23 cellular contexts compared by ENCODE assay signal in genomic region chr5:3123763-3124157, GRCh38.
A peak's percentile ranks its signal among the peaks of the same experiment; 100 is the strongest.
DNase-seq lines count a peak whose midpoint lies in the region; ATAC-seq, FAIRE-seq and TF ChIP-seq lines count a peak whose summit lies in the region.
"Had no signal": no experiment of that assay in that cellular context is flagged by ENCODE, and none has a peak within 500 bp of the region (broad histone marks: within the 10 kb centered on the region; RNA-seq: fewer than 3 reads in every experiment).

No MANE protein-coding gene starts in this region.

- no peaks in the 10 kb centered on the region for H4K20me1 ChIP-seq in H1 (replicated peaks in 1 of 2; ENCODE audit: control insufficient read depth in 1 of 2, insufficient read depth in 2 of 2, low read length in 2 of 2)

- no peak overlapping the region for H2BK120ac ChIP-seq in H1 (replicated peaks; ENCODE audit: low read depth, low read length)

- no peak overlapping the region for H3K4ac ChIP-seq in H1 (replicated peaks; ENCODE audit: insufficient read length, low read depth, low read length)

- no peak overlapping the region for H3K4me3 Mint-ChIP-seq in chondrocyte (ENCODE audit: unreplicated experiment)
- H3K4me3 Mint-ChIP-seq: CD4-positive, CD25-positive, alpha-beta regulatory T cell; CD8-positive, alpha-beta memory T cell had no signal

- DNase-seq in H1 (ENCODE audit: low read depth in 1 of 2, low spot score in 2 of 2) = no peak
- DNase-seq in chondrocyte (ENCODE audit: low spot score) = no peak
- DNase-seq: ACHN; BE2C; C1 segment of cervical spinal cord; CD4-positive, CD25-positive, alpha-beta regulatory T cell; CD8-positive, alpha-beta memory T cell; COR-L47; DMS153; DMS79; GDM1; GOT3; HCEC 1CT; KG1 had no signal

- CTCF ChIA-PET in H1 (lab: Charles Lee; ENCODE audit: partially characterized antibody) = interaction anchor here (1.1 kb wide), 1 partner anchor 22 kb away, joined by 3 read pairs; no protein-coding TSS in a partner anchor

- no peak overlapping the region for H2AK5ac ChIP-seq in H1 (ENCODE audit: low read depth, low read length)

- H3K23ac ChIP-seq in H1 (ENCODE audit: insufficient read length) = no peak overlapping the region

- no peak overlapping the region for H2BK5ac ChIP-seq in H1 (ENCODE audit: low read depth, low read length)

- 3% methylated on average over 1 of the region's 1 CpG; no CpG with 5 or more reads in 1 of the 2 experiments for WGBS in H1 (ENCODE audit: extremely low coverage in 1 of 2, insufficient coverage in 1 of 2, insufficient read length in 1 of 2, insufficient replicate concordance in 2 of 2, low coverage in 1 of 2, low lambda C conversion rate in 2 of 2, missing lambda C conversion rate in 1 of 2), 2 experiments

- no peaks in the 10 kb centered on the region for H3K36me3 ChIP-seq in HUES48 (ENCODE audit: control insufficient read depth, insufficient read depth, low read length)
- no peaks in the 10 kb centered on the region for H3K36me3 ChIP-seq in H1 (ENCODE audit: control insufficient read depth in 2 of 4, insufficient read depth in 4 of 4, low read length in 3 of 4)
- H3K36me3 ChIP-seq: BE2C had no signal

- peak overlapping the region; percentile 10 to 62; a peak in 2 of 4 replicates for H3K4me2 ChIP-seq in H1 (ENCODE audit: insufficient read depth in 1 of 2, low read depth in 2 of 2, low read length in 2 of 2)

- no peak overlapping the region for H2BK15ac ChIP-seq in H1 (ENCODE audit: low read length)

- no peak overlapping the region for H3K14ac ChIP-seq in H1 (ENCODE audit: insufficient read length)

- no peak for TF ChIP-seq CTCF in H1 (IDR thresholded peaks at IDR 0.05; ENCODE audit: control extremely low read depth in 1 of 3, insufficient read depth in 1 of 3, low read depth in 1 of 3, low read length in 3 of 3)
- no peak for TF ChIP-seq CTCF in chondrocyte (IDR thresholded peaks at IDR 0.05)

- H3K27me3 ChIP-seq in HUES48 (ENCODE audit: control insufficient read depth, insufficient read depth, low read length) (peaks cover 35% of the 10 kb centered on the region), H1 (replicated peaks in 1 of 4; ENCODE audit: control insufficient read depth in 3 of 4, extremely low read depth in 1 of 4, insufficient read depth in 3 of 4, low read length in 3 of 4) (peaks cover 5 to 42% (median 32%) of the 10 kb centered on the region in 4 experiments)
- H3K27me3 ChIP-seq: BE2C had no signal

- no peak overlapping the region for H2BK20ac ChIP-seq in H1 (ENCODE audit: low read length)

- H2AFZ ChIP-seq in H1 (ENCODE audit: low read length) = no peak overlapping the region

- H3K4me3 ChIP-seq in HUES48 (ENCODE audit: low read depth, low read length) (peak overlapping the region; percentile 12; the same call in 1 of the 2 replicates), H1 (ENCODE audit: extremely low read depth in 1 of 4, insufficient read depth in 2 of 4, low read depth in 3 of 4, low read length in 4 of 4) (peak overlapping the region in 1 of 4 experiments; percentile 29; a peak in 1 of 8 replicates)

- no peaks in the 10 kb centered on the region; the same call in 1 of the 2 replicates for H3K23me2 ChIP-seq in H1 (ENCODE audit: low read depth, low read length)

- H3K9ac ChIP-seq in HUES48 (ENCODE audit: low read depth, low read length) = no peak overlapping the region
- H3K9ac ChIP-seq in H1 (replicated peaks in 1 of 4; ENCODE audit: extremely low read depth in 1 of 4, low read depth in 3 of 4, low read length in 3 of 4) = no peak overlapping the region

- H2BK12ac ChIP-seq in H1 (ENCODE audit: low read depth, low read length) = no peak overlapping the region

- no peak for TF ChIP-seq POLR2A in H1 (IDR thresholded peaks at IDR 0.05; ENCODE audit: control extremely low read depth in 1 of 2, low read depth in 2 of 2, low read length in 2 of 2)

- H3K79me1 ChIP-seq in H1 (ENCODE audit: low read depth, low read length) = no peaks in the 10 kb centered on the region

- peak overlapping the region; percentile 95 for H4K5ac ChIP-seq in H1 (ENCODE audit: insufficient read length, low read depth, low read length)

- peaks cover 3% of the 10 kb centered on the region for H3K9me3 Mint-ChIP-seq in chondrocyte (ENCODE audit: low read depth)

- H3K36me3 Mint-ChIP-seq in chondrocyte (ENCODE audit: low read depth) = no peaks in the 10 kb centered on the region
- H3K36me3 Mint-ChIP-seq: CD4-positive, CD25-positive, alpha-beta regulatory T cell; CD8-positive, alpha-beta memory T cell had no signal

- no peak for ATAC-seq in HG03108 (IDR thresholded peaks at IDR 0.05; ENCODE audit: unreplicated experiment)
- ATAC-seq in SK-N-SH treated with all-trans-retinoic acid at 6 μM for 48 hours = no peak

- H3K27ac Mint-ChIP-seq in chondrocyte (ENCODE audit: unreplicated experiment) = no peak overlapping the region
- H3K27ac Mint-ChIP-seq: CD4-positive, CD25-positive, alpha-beta regulatory T cell; CD8-positive, alpha-beta memory T cell had no signal

- H3K4me1 Mint-ChIP-seq in chondrocyte (ENCODE audit: low read depth) = no peaks in the 10 kb centered on the region
- H3K4me1 Mint-ChIP-seq: CD4-positive, CD25-positive, alpha-beta regulatory T cell; CD8-positive, alpha-beta memory T cell had no signal

- no peak overlapping the region for H3K56ac ChIP-seq in H1 (replicated peaks; ENCODE audit: insufficient read length, low read depth, low read length)

- H3K27ac ChIP-seq in HUES48 (ENCODE audit: low read depth, low read length) (peak overlapping the region; percentile 96), H1 (ENCODE audit: low read depth, low read length) (peak overlapping the region; percentile 56; the same call in 1 of the 2 replicates)
- H3K27ac ChIP-seq: HL-60 had no signal

- FAIRE-seq in H1 (lab: Jason Lieb, UNC) = no peak
- FAIRE-seq in islet of Langerhans (lab: Jason Lieb, UNC) = peak; percentile 38
- FAIRE-seq: A204.1, D721Med, GM12892, GM18507 had no signal

- TF ChIP-seq EP300 in H1 (IDR thresholded peaks at IDR 0.05; ENCODE audit: borderline replicate concordance in 1 of 2, low read depth in 2 of 2, low read length in 2 of 2) = no peak

- H3K18ac ChIP-seq in H1 (ENCODE audit: extremely low read depth, low read length) = no peak overlapping the region

- no peaks in the 10 kb centered on the region for H3K27me3 Mint-ChIP-seq in chondrocyte (ENCODE audit: low read depth)

- POLR2A ChIA-PET in H1 (lab: Charles Lee; ENCODE audit: partially characterized antibody) = interaction anchor here (1.4 kb wide), 1 partner anchor 374 kb away, joined by 6 read pairs; no protein-coding TSS in a partner anchor

- H3K4me1 ChIP-seq in HUES48 (ENCODE audit: control insufficient read depth, insufficient read depth, low read length) (peaks cover 69% of the 10 kb centered on the region), H1 (replicated peaks in 1 of 4; ENCODE audit: control insufficient read depth in 3 of 4, insufficient read depth in 4 of 4, low read length in 3 of 4) (peaks cover 13 to 54% (median 28%) of the 10 kb centered on the region in 4 experiments)
- H3K4me1 ChIP-seq: BE2C had no signal

- no peak for TF ChIP-seq RAD21 in H1 (IDR thresholded peaks at IDR 0.05 in 1 of 2, conservative IDR thresholded peaks at IDR 0.05 in 1 of 2; ENCODE audit: low read depth in 2 of 2, low read length in 2 of 2)

- no peaks in the 10 kb centered on the region for H3K9me3 ChIP-seq in HUES48 (ENCODE audit: control insufficient read depth, insufficient read depth, low read length)
- H3K9me3 ChIP-seq in H1 (ENCODE audit: insufficient read depth in 2 of 2, low read depth in 1 of 2, low read length in 1 of 2) = no peaks in the 10 kb centered on the region
- H3K9me3 ChIP-seq: BE2C had no signal

- H4K8ac ChIP-seq in H1 (ENCODE audit: extremely low read depth, insufficient read depth, low read length) = no peak overlapping the region

- no peaks in the 10 kb centered on the region for H3K79me2 ChIP-seq in H1 (ENCODE audit: control insufficient read depth in 1 of 2, insufficient read depth in 2 of 2, low read length in 2 of 2)

- no peak overlapping the region for H4K91ac ChIP-seq in H1 (replicated peaks; ENCODE audit: insufficient read length, low read length)

TF ChIP-seq in H1, 55 proteins besides CTCF, POLR2A, EP300 and RAD21 (continues in another document):
- TF ChIP-seq GTF2F1 (IDR thresholded peaks at IDR 0.05; ENCODE audit: borderline replicate concordance, low read depth, low read length) = no peak

TF ChIP-seq in SK-N-SH treated with all-trans-retinoic acid at 6 μM for 48 hours, 23 proteins besides CTCF, POLR2A, EP300 and RAD21 (continues in another document):
- no peak for TF ChIP-seq RARB (CRISPR knock-in tag; IDR thresholded peaks at IDR 0.05)
- TF ChIP-seq PPARA (CRISPR knock-in tag; IDR thresholded peaks at IDR 0.05; ENCODE audit: borderline replicate concordance) = no peak
- TF ChIP-seq, protein P1, sequence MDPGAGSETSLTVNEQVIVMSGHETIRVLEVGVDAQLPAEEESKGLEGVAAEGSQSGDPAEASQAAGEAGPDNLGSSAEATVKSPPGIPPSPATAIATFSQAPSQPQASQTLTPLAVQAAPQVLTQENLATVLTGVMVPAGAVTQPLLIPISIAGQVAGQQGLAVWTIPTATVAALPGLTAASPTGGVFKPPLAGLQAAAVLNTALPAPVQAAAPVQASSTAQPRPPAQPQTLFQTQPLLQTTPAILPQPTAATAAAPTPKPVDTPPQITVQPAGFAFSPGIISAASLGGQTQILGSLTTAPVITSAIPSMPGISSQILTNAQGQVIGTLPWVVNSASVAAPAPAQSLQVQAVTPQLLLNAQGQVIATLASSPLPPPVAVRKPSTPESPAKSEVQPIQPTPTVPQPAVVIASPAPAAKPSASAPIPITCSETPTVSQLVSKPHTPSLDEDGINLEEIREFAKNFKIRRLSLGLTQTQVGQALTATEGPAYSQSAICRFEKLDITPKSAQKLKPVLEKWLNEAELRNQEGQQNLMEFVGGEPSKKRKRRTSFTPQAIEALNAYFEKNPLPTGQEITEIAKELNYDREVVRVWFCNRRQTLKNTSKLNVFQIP (CRISPR knock-in tag; IDR thresholded peaks at IDR 0.05; ENCODE audit: borderline replicate concordance, low read depth) = no peak
- no peak for TF ChIP-seq CSDC2 (CRISPR knock-in tag; IDR thresholded peaks at IDR 0.05)
- TF ChIP-seq, protein P2, sequence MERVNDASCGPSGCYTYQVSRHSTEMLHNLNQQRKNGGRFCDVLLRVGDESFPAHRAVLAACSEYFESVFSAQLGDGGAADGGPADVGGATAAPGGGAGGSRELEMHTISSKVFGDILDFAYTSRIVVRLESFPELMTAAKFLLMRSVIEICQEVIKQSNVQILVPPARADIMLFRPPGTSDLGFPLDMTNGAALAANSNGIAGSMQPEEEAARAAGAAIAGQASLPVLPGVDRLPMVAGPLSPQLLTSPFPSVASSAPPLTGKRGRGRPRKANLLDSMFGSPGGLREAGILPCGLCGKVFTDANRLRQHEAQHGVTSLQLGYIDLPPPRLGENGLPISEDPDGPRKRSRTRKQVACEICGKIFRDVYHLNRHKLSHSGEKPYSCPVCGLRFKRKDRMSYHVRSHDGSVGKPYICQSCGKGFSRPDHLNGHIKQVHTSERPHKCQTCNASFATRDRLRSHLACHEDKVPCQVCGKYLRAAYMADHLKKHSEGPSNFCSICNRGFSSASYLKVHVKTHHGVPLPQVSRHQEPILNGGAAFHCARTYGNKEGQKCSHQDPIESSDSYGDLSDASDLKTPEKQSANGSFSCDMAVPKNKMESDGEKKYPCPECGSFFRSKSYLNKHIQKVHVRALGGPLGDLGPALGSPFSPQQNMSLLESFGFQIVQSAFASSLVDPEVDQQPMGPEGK (CRISPR knock-in tag; IDR thresholded peaks at IDR 0.05; ENCODE audit: borderline replicate concordance) = no peak
- no peak for TF ChIP-seq TCF4 (CRISPR knock-in tag; IDR thresholded peaks at IDR 0.05; ENCODE audit: borderline replicate concordance)
